Comparison of ENCODE assay signal across 8 cellular contexts in the genomic region with DNA sequence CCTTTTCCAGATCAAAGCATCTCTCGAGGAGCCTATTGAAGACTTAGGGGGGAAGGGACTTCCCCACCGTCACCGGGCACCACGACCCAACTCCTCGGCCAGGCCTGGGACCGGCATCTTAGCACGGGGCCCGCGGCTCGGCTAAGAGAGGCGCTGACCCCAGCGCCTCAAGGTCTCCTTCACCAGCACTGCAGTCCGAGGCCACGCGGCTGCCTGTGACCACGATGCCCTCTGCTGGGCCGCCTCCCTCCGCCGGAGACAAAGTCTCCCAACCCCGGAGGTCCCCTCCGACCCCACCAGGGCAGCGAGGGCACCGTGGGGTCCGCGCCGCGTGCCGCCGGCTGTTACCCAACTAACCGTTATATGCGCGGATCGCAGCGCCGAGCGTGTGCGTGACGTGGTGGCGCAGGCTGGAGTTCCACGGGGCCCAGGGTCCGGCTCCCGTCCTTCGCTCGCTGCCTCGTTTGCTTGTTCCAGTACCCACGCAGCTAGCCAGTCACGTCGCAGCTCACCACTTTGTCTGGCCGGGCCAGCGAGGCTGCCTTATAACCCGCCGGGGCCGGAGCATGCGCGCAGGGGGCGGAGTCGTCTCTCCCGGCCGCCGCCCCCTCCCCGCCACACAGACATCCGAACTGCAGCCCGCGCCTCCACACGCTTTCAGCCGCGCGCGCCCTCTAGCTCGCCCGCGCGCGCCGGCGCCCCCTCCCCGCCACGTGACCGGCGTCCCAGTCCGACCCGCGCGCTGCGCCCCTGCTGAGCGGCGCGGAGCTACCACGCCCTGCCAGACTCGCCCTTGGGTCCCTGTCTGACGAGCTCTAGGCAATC. TPM values are rescaled to one million over a fixed set of nuclear protein-coding genes. Genes with fewer than 3 reads are reported as not detected.
DNase-seq lines count a peak whose midpoint lies in the region; ATAC-seq and TF ChIP-seq lines count a peak whose summit lies in the region.

A gene with protein sequence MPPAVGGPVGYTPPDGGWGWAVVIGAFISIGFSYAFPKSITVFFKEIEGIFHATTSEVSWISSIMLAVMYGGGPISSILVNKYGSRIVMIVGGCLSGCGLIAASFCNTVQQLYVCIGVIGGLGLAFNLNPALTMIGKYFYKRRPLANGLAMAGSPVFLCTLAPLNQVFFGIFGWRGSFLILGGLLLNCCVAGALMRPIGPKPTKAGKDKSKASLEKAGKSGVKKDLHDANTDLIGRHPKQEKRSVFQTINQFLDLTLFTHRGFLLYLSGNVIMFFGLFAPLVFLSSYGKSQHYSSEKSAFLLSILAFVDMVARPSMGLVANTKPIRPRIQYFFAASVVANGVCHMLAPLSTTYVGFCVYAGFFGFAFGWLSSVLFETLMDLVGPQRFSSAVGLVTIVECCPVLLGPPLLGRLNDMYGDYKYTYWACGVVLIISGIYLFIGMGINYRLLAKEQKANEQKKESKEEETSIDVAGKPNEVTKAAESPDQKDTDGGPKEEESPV (minus strand): TSS at position 519 of the 825 bp plus-strand sequence. CDS start 26,888 bp downstream, outside the sequence.

- H3K27ac ChIP-seq in CD4-positive, alpha-beta memory T cell (ENCODE audit: low read depth, low read length) = peak within 1 kb of the TSS; percentile 80

- H3K36me3 ChIP-seq in CD4-positive, alpha-beta memory T cell (ENCODE audit: insufficient read depth, low read length) = no peaks in the 10 kb centered on the region

- no peaks in the 10 kb centered on the region for H3K27me3 ChIP-seq in CD4-positive, alpha-beta memory T cell (ENCODE audit: insufficient read depth, low read length)

- peak in 1 of 3 donors; percentile 24 for TF ChIP-seq CTCF in lower leg skin (IDR thresholded peaks at IDR 0.05)

- H3K4me1 ChIP-seq in CD4-positive, alpha-beta memory T cell (ENCODE audit: insufficient read depth, low read length) = peaks cover 34% of the 10 kb centered on the region

- whole genome bisulfite sequencing in lower leg skin, 2 donors = 0 to 1% methylated on average over 50 to 60 of the region's 91 CpGs

- H3K9me3 ChIP-seq in CD4-positive, alpha-beta memory T cell (ENCODE audit: control insufficient read depth in 1 of 2, low read length in 2 of 2) = no peaks in the 10 kb centered on the region

- H3K4me1 Mint-ChIP-seq in CD4-positive, alpha-beta memory T cell = peaks cover 38 to 72% (median 51%) of the 10 kb centered on the region in 4 donors

- H3K36me3 Mint-ChIP-seq in CD4-positive, alpha-beta memory T cell = peaks cover 11 to 16% of the 10 kb centered on the region in 2 donors

- CTCF ChIA-PET in CD4-positive, alpha-beta memory T cell (lab: Charles Lee; ENCODE audit: partially characterized antibody) = interaction anchor here (0.6 to 3.1 kb wide), 7 partner anchors 9 to 828 kb away, joined by 3 to 22 read pairs (median 3); a partner anchor contains a TSS

- peak within 1 kb of the TSS; percentile 59 to 96 for H3K4me3 ChIP-seq in CD4-positive, alpha-beta memory T cell (ENCODE audit: low read length in 2 of 2)
- H3K4me3 ChIP-seq in lower leg skin (ENCODE audit: low read depth, poor library complexity, severe bottlenecking) = peak within 1 kb of the TSS; percentile 53

- POLR2A ChIA-PET in CD4-positive, alpha-beta memory T cell (lab: Charles Lee; ENCODE audit: partially characterized antibody) = interaction anchor here (0.7 to 2.7 kb wide), 10 partner anchors 11 to 1555 kb away, joined by 3 to 19 read pairs (median 5); a partner anchor contains a TSS

- peak; percentile 60 for ATAC-seq in GM19452 (IDR thresholded peaks at IDR 0.05; ENCODE audit: unreplicated experiment)
- ATAC-seq in HG03575 (IDR thresholded peaks at IDR 0.05; ENCODE audit: extremely low read depth, insufficient number of reproducible peaks, low FRiP score, unreplicated experiment) = peak; percentile 33

- TF ChIP-seq POLR2A in lower leg skin (IDR thresholded peaks at IDR 0.05) = peak in 1 of 2 donors; percentile 13

- H3K27me3 Mint-ChIP-seq in CD4-positive, alpha-beta memory T cell = no peaks in the 10 kb centered on the region

- intact Hi-C loops in CD4-positive, alpha-beta memory T cell (cut with micrococcal nuclease) = loop anchor here (1.0 to 10.0 kb wide), 7 partner anchors 75 to 1556 kb away; a partner anchor contains a TSS
- intact Hi-C loops in lower leg skin (cut with DNase I; ENCODE audit: low total_unique reads) = no loop called here

- no peaks in the 10 kb centered on the region for H3K9me3 Mint-ChIP-seq in CD4-positive, alpha-beta memory T cell

- H3K4me3 Mint-ChIP-seq in CD4-positive, alpha-beta memory T cell = peak within 1 kb of the TSS; percentile 76 to 99 (median 97)

- DNase-seq in CD4-positive, alpha-beta memory T cell = peak; percentile 85 to 89 (median 87)
- peak; percentile 85 for DNase-seq in NCI-H774 (lab: John Stamatoyannopoulos, UW)
- peak; percentile 85 to 89 for DNase-seq in activated CD4-positive, alpha-beta T cell treated with anti-CD3 and anti-CD28 coated beads, Interleukin-2, amount 50 U/mL, for 4 hours
- DNase-seq in dermis microvascular lymphatic vessel endothelial cell (ENCODE audit: low read depth in 2 of 2) = peak; percentile 87 to 96
- peak; percentile 86 to 98 for DNase-seq in lower leg skin (ENCODE audit: low spot score in 2 of 2)
- peak; percentile 92 to 93 for DNase-seq in stimulated activated CD4-positive, alpha-beta T cell treated with anti-CD3 and anti-CD28 coated beads, Interleukin-4, amount 100 ng/mL, for 4 hours

- H3K27ac Mint-ChIP-seq in CD4-positive, alpha-beta memory T cell = peak within 1 kb of the TSS; percentile 68 to 98 (median 95)

RNA-seq across cellular contexts. Expression of the gene that starts here (rescaled TPM):
- 10 to 100 TPM in 1 of 2 experiments, 1 to 10 TPM in 1; 9.7 to 12.7 TPM for total RNA-seq in CD4-positive, alpha-beta memory T cell
- polyA plus RNA-seq in CD4-positive, alpha-beta memory T cell = 10 to 100 TPM in 1 of 2 donors, 1 to 10 TPM in 1; 10.0 to 14.8 TPM
- total RNA-seq in dermis microvascular lymphatic vessel endothelial cell = 51.2 and 70.3 TPM in 2 replicates
- total RNA-seq in lower leg skin = 10 to 100 TPM; 17.9 to 38.9 (median 31.1) TPM

Comparison
In these comparisons a context has a peak if more than half of its experiments do, and no peak if none do; other contexts are left out.
1. Peak in every context shown above with its lines: DNase-seq, ATAC-seq, H3K4me3 ChIP-seq and H3K27ac ChIP-seq.